1 cellular context compared by ENCODE assay signal in genomic region chr17:78214016-78214705, GRCh38.
TF ChIP-seq lines count a peak whose summit lies in the region.

Gene BIRC5 (plus strand): TSS chr17:78214253. CDS start chr17:78214317, 64 bp downstream.

TF ChIP-seq in HepG2, 621 proteins besides CTCF, POLR2A, EP300 and RAD21 (continued from another document and continues in another):
- TF ChIP-seq PREB (CRISPR knock-in tag; IDR thresholded peaks at IDR 0.05) (0 out of 2 replicates have a peak, but pooled peaks have one; percentile 75), ZFYVE20 (CRISPR knock-in tag; IDR thresholded peaks at IDR 0.05; ENCODE audit: borderline replicate concordance, low read depth) (peak; percentile 94), AHR (CRISPR knock-in tag; IDR thresholded peaks at IDR 0.05) (peak; percentile 91; the same call in 1 of the 2 replicates), KLF12 (CRISPR knock-in tag; IDR thresholded peaks at IDR 0.05; ENCODE audit: borderline replicate concordance) (peak; percentile 99), CREB3 (CRISPR knock-in tag; IDR thresholded peaks at IDR 0.05) (no peak), SRSF4 (IDR thresholded peaks at IDR 0.05; ENCODE audit: low read depth, low read length, poor library complexity, severe bottlenecking) (no peak), SKIL (CRISPR knock-in tag; IDR thresholded peaks at IDR 0.05; ENCODE audit: borderline replicate concordance) (no peak; the same call in 1 of the 2 replicates), XBP1 (CRISPR knock-in tag; IDR thresholded peaks at IDR 0.05) (no peak), PHF21A (CRISPR knock-in tag; IDR thresholded peaks at IDR 0.05) (peak; percentile 17; the same call in 1 of the 2 replicates), TEAD3 (CRISPR knock-in tag; optimal IDR thresholded peaks at IDR 0.05; ENCODE audit: borderline replicate concordance) (peak; percentile 72), MIXL1 (CRISPR knock-in tag; IDR thresholded peaks at IDR 0.05) (no peak), CSRNP1 (CRISPR knock-in tag; IDR thresholded peaks at IDR 0.05) (peak; percentile 97), PRDM4 (CRISPR knock-in tag; IDR thresholded peaks at IDR 0.05; ENCODE audit: borderline replicate concordance) (no peak), ZNF598 (CRISPR knock-in tag; IDR thresholded peaks at IDR 0.05; ENCODE audit: borderline replicate concordance) (peak; percentile 95; the same call in 1 of the 2 replicates), CREBL2 (CRISPR knock-in tag; IDR thresholded peaks at IDR 0.05; ENCODE audit: borderline replicate concordance) (peak; percentile 91; the same call in 1 of the 2 replicates), MIER2 (CRISPR knock-in tag; IDR thresholded peaks at IDR 0.05) (peak; percentile 52; the same call in 1 of the 2 replicates), ZIK1 (CRISPR knock-in tag; IDR thresholded peaks at IDR 0.05; ENCODE audit: borderline replicate concordance, low read depth) (peak; percentile 87; the same call in 1 of the 2 replicates), ZNF362 (CRISPR knock-in tag; IDR thresholded peaks at IDR 0.05; ENCODE audit: borderline replicate concordance) (peak; percentile 58; the same call in 1 of the 2 replicates), ZNF780A (CRISPR knock-in tag; IDR thresholded peaks at IDR 0.05) (peak; percentile 85; the same call in 1 of the 2 replicates), SRF (IDR thresholded peaks at IDR 0.05; ENCODE audit: low read depth, low read length) (peak; percentile 81; the same call in 1 of the 2 replicates), SP5 (CRISPR knock-in tag; IDR thresholded peaks at IDR 0.05; ENCODE audit: borderline replicate concordance, low read depth) (peak; percentile 90), TMF1 (CRISPR knock-in tag; IDR thresholded peaks at IDR 0.05; ENCODE audit: low read depth) (peak; percentile 87), TGIF2 (CRISPR knock-in tag; IDR thresholded peaks at IDR 0.05) (peak; percentile 96), ZNF510 (CRISPR knock-in tag; IDR thresholded peaks at IDR 0.05; ENCODE audit: low read depth) (peak; percentile 89; the same call in 1 of the 2 replicates), E2F2 (CRISPR knock-in tag; IDR thresholded peaks at IDR 0.05; ENCODE audit: borderline replicate concordance) (peak; percentile 99), CERS6 (CRISPR knock-in tag; IDR thresholded peaks at IDR 0.05) (no peak), GATA4 (IDR thresholded peaks at IDR 0.05; ENCODE audit: borderline replicate concordance, low read depth) (no peak), HDAC6 (IDR thresholded peaks at IDR 0.05; ENCODE audit: low read depth, low read length) (no peak), LBX2 (CRISPR knock-in tag; IDR thresholded peaks at IDR 0.05; ENCODE audit: borderline replicate concordance) (no peak), RFX3 (CRISPR knock-in tag; IDR thresholded peaks at IDR 0.05) (no peak), KLF6 (CRISPR knock-in tag; IDR thresholded peaks at IDR 0.05) (no peak), ATF1 (CRISPR knock-in tag; IDR thresholded peaks at IDR 0.05) (no peak), FOXJ3 (CRISPR knock-in tag; IDR thresholded peaks at IDR 0.05; ENCODE audit: borderline replicate concordance) (0 out of 2 replicates have a peak, but pooled peaks have one; percentile 35), FOXP4 (CRISPR knock-in tag; IDR thresholded peaks at IDR 0.05) (peak; percentile 51; the same call in 1 of the 2 replicates), ZNF761 (CRISPR knock-in tag; conservative IDR thresholded peaks at IDR 0.05) (no peak), ZNF792 (CRISPR knock-in tag; IDR thresholded peaks at IDR 0.05) (peak; percentile 81), SATB2 (CRISPR knock-in tag; IDR thresholded peaks at IDR 0.05) (no peak), ZNF660 (CRISPR knock-in tag; IDR thresholded peaks at IDR 0.05; ENCODE audit: borderline replicate concordance, low read depth) (no peak; the same call in 1 of the 2 replicates), ZNF773 (CRISPR knock-in tag; IDR thresholded peaks at IDR 0.05; ENCODE audit: borderline replicate concordance) (peak; percentile 69; the same call in 1 of the 2 replicates), BRD4 (CRISPR knock-in tag; IDR thresholded peaks at IDR 0.05) (no peak), ZNF704 (CRISPR knock-in tag; IDR thresholded peaks at IDR 0.05; ENCODE audit: borderline replicate concordance) (no peak), ATF3 (CRISPR knock-in tag; IDR thresholded peaks at IDR 0.05) (peak; percentile 51; the same call in 1 of the 2 replicates), POLR2AphosphoS2 (IDR thresholded peaks at IDR 0.05; ENCODE audit: low read depth, low read length) (no peak), ZNF615 (CRISPR knock-in tag; IDR thresholded peaks at IDR 0.05; ENCODE audit: borderline replicate concordance) (0 out of 2 replicates have a peak, but pooled peaks have one; percentile 46), ZNF441 (CRISPR knock-in tag; IDR thresholded peaks at IDR 0.05; ENCODE audit: borderline replicate concordance) (peak; percentile 40; the same call in 1 of the 2 replicates), GFI1 (CRISPR knock-in tag; IDR thresholded peaks at IDR 0.05; ENCODE audit: borderline replicate concordance) (peak; percentile 24; the same call in 1 of the 2 replicates), RBFOX2 (IDR thresholded peaks at IDR 0.05; ENCODE audit: low read depth, low read length) (peak; percentile 86)
